ENCODE assay signal across 8 cellular contexts in the genomic region with DNA sequence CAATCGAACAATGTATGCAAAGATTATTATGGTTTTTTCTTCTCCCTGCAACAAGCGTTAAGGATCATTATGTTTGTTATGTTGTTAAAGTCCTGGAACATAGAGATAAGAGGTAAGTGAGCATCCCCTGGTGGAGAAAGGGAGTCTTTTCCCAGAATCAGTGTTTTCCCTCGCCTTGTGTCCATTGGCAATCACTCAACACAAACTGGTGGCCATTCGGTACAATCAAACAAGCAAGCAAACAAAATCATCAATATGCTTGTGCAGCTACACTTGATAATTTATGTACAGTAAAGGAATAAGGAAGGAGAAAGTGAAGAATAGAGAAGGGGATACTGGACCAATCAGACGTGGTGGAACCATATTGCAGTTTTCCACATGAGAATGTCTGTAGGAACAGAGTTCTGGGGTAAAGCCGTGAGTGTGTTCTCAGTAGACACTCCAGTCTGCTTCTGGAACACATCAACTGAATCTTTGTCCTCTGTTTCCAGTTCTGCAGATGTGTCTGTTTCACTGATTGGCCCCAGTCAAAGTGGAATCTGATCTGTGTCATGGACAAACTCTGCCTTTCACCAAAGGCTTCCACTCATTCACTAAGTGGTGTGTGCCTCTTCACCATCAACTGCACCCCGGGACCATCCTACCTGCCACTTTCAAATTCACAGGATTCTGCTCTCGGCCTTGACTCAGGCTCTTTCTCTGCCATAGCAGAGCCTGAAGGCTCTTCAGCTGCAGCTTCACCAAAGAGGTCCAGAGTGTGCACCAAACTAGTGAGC.
A peak's percentile ranks its signal among the peaks of the same experiment; 100 is the strongest.
DNase-seq lines count a peak whose midpoint lies in the region; TF ChIP-seq lines count a peak whose summit lies in the region.

No MANE protein-coding gene starts in this region.

- peak; percentile 21 for DNase-seq in AG09309 (ENCODE audit: low read depth)
- peak; percentile 66 for DNase-seq in NCI-H748 (lab: John Stamatoyannopoulos, UW; ENCODE audit: unreplicated experiment)
- no peak for DNase-seq in dorsolateral prefrontal cortex
- DNase-seq in prostate gland (ENCODE audit: low spot score), result no peak
- DNase-seq in activated CD8-positive, alpha-beta memory T cell treated with anti-CD3 and anti-CD28 coated beads, Interleukin-2, amount 50 U/mL, for 48 hours, result no peak
- no peak for DNase-seq in stimulated activated CD4-positive, alpha-beta T cell treated with anti-CD3 and anti-CD28 coated beads, Interleukin-4, amount 100 ng/mL, for 24 hours
- DNase-seq in nucleus accumbens (lab: John Stamatoyannopoulos, UW), result no peak

- WGBS in prostate gland, result 33% methylated on average over 8 of the region's 8 CpGs

- H3K36me3 ChIP-seq in prostate gland, result no peaks in the 10 kb centered on the region

- H3K4me3 ChIP-seq in AG09309 (ENCODE audit: control insufficient read depth, low read depth, low read length) (no peak overlapping the region), dorsolateral prefrontal cortex (no peak overlapping the region), prostate gland (no peak overlapping the region)

- intact Hi-C loops in dorsolateral prefrontal cortex (cut with DNase I) (no loop called here), prostate gland (cut with DNase I) (no loop called here)

- H3K27ac ChIP-seq in dorsolateral prefrontal cortex (no peak overlapping the region), prostate gland (no peak overlapping the region)

- peak; percentile 67 for TF ChIP-seq CTCF in AG09309 (IDR thresholded peaks at IDR 0.05; ENCODE audit: control insufficient read depth, insufficient read depth, low read depth, low read length, missing control alignments)
- peak; percentile 49; the same call in 2 of the 3 replicates for TF ChIP-seq CTCF in GM12872 (IDR thresholded peaks at IDR 0.05; ENCODE audit: insufficient read depth, low read depth, low read length)
- TF ChIP-seq CTCF in dorsolateral prefrontal cortex (IDR thresholded peaks at IDR 0.05 in 54 of 56, conservative IDR thresholded peaks at IDR 0.05 in 2 of 56; ENCODE audit: low read depth in 1 of 56, partially characterized antibody in 56 of 56), result peak in 50 of 56 donors; percentile 19 to 64 (median 46)
- TF ChIP-seq CTCF in prostate gland (IDR thresholded peaks at IDR 0.05), result peak in 3 of 4 experiments; percentile 41 to 63 (median 56)

- H3K9me3 ChIP-seq in prostate gland, result no peaks in the 10 kb centered on the region

- TF ChIP-seq POLR2A in prostate gland (IDR thresholded peaks at IDR 0.05), result no peak

- H3K4me1 ChIP-seq in prostate gland (replicated peaks), result no peaks in the 10 kb centered on the region

- H3K27me3 ChIP-seq in dorsolateral prefrontal cortex, result no peaks in the 10 kb centered on the region
- no peaks in the 10 kb centered on the region for H3K27me3 ChIP-seq in prostate gland (replicated peaks; ENCODE audit: insufficient read depth)

Comparison
In these comparisons a context has a peak if more than half of its experiments do, and no peak if none do; other contexts are left out.
1. DNase-seq: peak in AG09309 (single experiment) and NCI-H748 (single experiment); none in dorsolateral prefrontal cortex (0 of 10), prostate gland (single experiment), activated CD8-positive, alpha-beta memory T cell treated with anti-CD3 and anti-CD28 coated beads, Interleukin-2, amount 50 U/mL, for 48 hours (single experiment), stimulated activated CD4-positive, alpha-beta T cell treated with anti-CD3 and anti-CD28 coated beads, Interleukin-4, amount 100 ng/mL, for 24 hours (single experiment) and nucleus accumbens (0 of 56).
2. Peak in every context shown above with its lines, with median percentiles within 50 percentile points of each other: CTCF ChIP-seq.